Comparison of ENCODE assay signal across 15 cellular contexts in genomic region chr7:27709137-27710075, GRCh38. TPM values are rescaled to one million over a fixed set of nuclear protein-coding genes. Genes with fewer than 3 reads are reported as not detected.
DNase-seq lines count a peak whose midpoint lies in the region; ATAC-seq and TF ChIP-seq lines count a peak whose summit lies in the region.
"Had no signal": no experiment of that assay in that cellular context is flagged by ENCODE, and none has a peak within 500 bp of the region (broad histone marks: within the 10 kb centered on the region; RNA-seq: fewer than 3 reads in every experiment).

No MANE protein-coding gene starts in this region.

- TF ChIP-seq CTCF in mucosa of descending colon (IDR thresholded peaks at IDR 0.05) = no peak

- no peak overlapping the region for H3K27ac ChIP-seq in caudate nucleus (ENCODE audit: low read depth, low read length)
- H3K27ac ChIP-seq: Peyer's patch, thyroid gland, VCaP had no signal

- H3K9me3 ChIP-seq in mucosa of descending colon = no peaks in the 10 kb centered on the region
- H3K9me3 ChIP-seq: Peyer's patch, thyroid gland had no signal

- ATAC-seq in mucosa of descending colon = peak; percentile 25

- peak; percentile 74 for DNase-seq in AG20443 (ENCODE audit: low spot score)
- DNase-seq in HT1080 (ENCODE audit: low read depth) = peak; percentile 68
- peak; percentile 39 for DNase-seq in brain pericyte (ENCODE audit: low read depth, low spot score)
- no peak for DNase-seq in mucosa of descending colon
- no peak for DNase-seq in superior temporal gyrus (ENCODE audit: extremely low spot score)
- no peak for DNase-seq in NCI-H1417 (lab: John Stamatoyannopoulos, UW)
- no peak for DNase-seq in caudate nucleus (lab: John Stamatoyannopoulos, UW)
- DNase-seq in DMS53 treated with DMSO at 0.1 percent for 48 hours (lab: John Stamatoyannopoulos, UW; ENCODE audit: unreplicated experiment) = no peak
- DNase-seq: activated effector memory CD4-positive, alpha-beta T cell treated with Interleukin-2 at 50 U/mL for 16 hours; DMS53; hippocampal formation; NCI-H2171; Peyer's patch; thyroid gland had no signal

- H3K4me1 ChIP-seq in mucosa of descending colon (ENCODE audit: low read depth) = no peaks in the 10 kb centered on the region
- H3K4me1 ChIP-seq: Peyer's patch, thyroid gland had no signal

- H3K36me3 ChIP-seq in mucosa of descending colon (ENCODE audit: low read depth) = no peaks in the 10 kb centered on the region
- H3K36me3 ChIP-seq: Peyer's patch, thyroid gland had no signal

- intact Hi-C loops in mucosa of descending colon (cut with DNase I, micrococcal nuclease) = no loop called here

- H3K4me3 ChIP-seq in mucosa of descending colon = no peak overlapping the region
- H3K4me3 ChIP-seq: Peyer's patch, thyroid gland had no signal

RNA-seq across cellular contexts. Expression of gene TAX1BP1, which starts 30.6 kb away (rescaled TPM):
- 41.2 and 53.6 TPM in 2 replicates for total RNA-seq in HT1080 (2014; rRNA removed; shearing (Covaris generic))
- polyA plus RNA-seq in HT1080 (2015; cell fraction: cytosol; rRNA removed) = 77.1 and 92.5 TPM in 2 replicates
- polyA plus RNA-seq in HT1080 (2015; cell fraction: nucleus; rRNA removed) = 95.2 and 103 TPM in 2 replicates
- 100 to 1,000 TPM; 115 to 163 (median 150) TPM for total RNA-seq in mucosa of descending colon

RNA-seq across cellular contexts. Expression of gene HIBADH, which starts 46.7 kb away (rescaled TPM):
- 33.4 and 36.8 TPM in 2 replicates for total RNA-seq in HT1080 (2014; rRNA removed; shearing (Covaris generic))
- polyA plus RNA-seq in HT1080 (2015; cell fraction: cytosol; rRNA removed) = 84.0 and 91.1 TPM in 2 replicates
- 46.9 and 48.2 TPM in 2 replicates for polyA plus RNA-seq in HT1080 (2015; cell fraction: nucleus; rRNA removed)
- 10 to 100 TPM; 26.2 to 49.2 (median 30.1) TPM for total RNA-seq in mucosa of descending colon

Comparison
In these comparisons a context has a peak if more than half of its experiments do, and no peak if none do; other contexts are left out.
1. DNase-seq: peak in AG20443 (single experiment), HT1080 (single experiment) and brain pericyte (single experiment); none in mucosa of descending colon (0 of 3), superior temporal gyrus (single experiment), NCI-H1417 (0 of 3), caudate nucleus (0 of 61) and DMS53 treated with DMSO at 0.1 percent for 48 hours (single experiment).